In the genomic region with DNA sequence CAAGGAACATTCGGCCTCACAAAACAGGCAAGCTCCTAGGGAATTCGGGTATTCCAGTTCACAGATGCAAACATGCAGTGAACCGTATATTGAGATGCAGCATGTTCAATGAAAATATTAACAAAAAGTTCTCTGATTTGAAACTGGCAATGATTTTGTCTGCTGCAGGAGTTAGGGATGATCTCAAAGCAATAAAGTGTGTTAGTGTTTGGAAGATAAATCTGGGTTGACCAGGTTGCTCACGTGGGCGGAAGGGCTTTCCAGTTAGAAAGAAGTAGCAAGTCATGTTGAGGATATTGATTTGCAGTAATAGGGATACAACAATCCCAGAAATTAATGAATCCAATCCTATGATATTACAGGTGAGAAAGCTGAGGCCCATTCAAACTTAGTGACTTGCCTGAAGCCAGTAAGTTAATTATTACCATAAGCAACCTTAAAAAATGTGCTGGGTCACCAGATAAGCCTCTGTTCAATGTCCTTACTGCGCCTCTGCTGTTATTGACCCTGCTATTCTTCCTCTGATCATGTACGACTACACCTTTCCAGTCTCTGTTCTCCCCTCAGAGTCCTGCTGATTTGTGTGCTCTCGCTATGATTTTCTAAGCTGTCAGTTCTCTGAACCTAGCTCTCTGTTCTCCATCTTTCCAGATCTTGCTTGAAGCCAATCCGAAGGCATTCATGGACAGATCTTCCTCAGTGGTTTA, we compare ENCODE assay signal across 22 cellular contexts.
DNase-seq lines count a peak whose midpoint lies in the region; ATAC-seq and TF ChIP-seq lines count a peak whose summit lies in the region.
"Had no signal": no experiment of that assay in that cellular context is flagged by ENCODE, and none has a peak within 500 bp of the region (broad histone marks: within the 10 kb centered on the region; RNA-seq: fewer than 3 reads in every experiment).

No MANE protein-coding gene starts in this region.

- H3K36me3 Mint-ChIP-seq in progenitor cell of endocrine pancreas (ENCODE audit: insufficient read depth) = no peaks in the 10 kb centered on the region
- H3K36me3 Mint-ChIP-seq in endodermal cell (ENCODE audit: low read depth) = no peaks in the 10 kb centered on the region
- H3K36me3 Mint-ChIP-seq: CD4-positive, CD25-positive, alpha-beta regulatory T cell had no signal

- no peaks in the 10 kb centered on the region for H3K36me3 ChIP-seq in OCI-LY3 (replicated peaks; ENCODE audit: low read depth, low read length)
- H3K36me3 ChIP-seq in endodermal cell (ENCODE audit: control insufficient read depth, insufficient read depth, low read length) = no peaks in the 10 kb centered on the region
- H3K36me3 ChIP-seq: BE2C had no signal

- 90 to 92% methylated on average over 8 of the region's 9 CpGs for WGBS in endodermal cell (ENCODE audit: insufficient coverage in 1 of 2, insufficient read length in 1 of 2), 2 experiments

- H3K9ac ChIP-seq in OCI-LY3 (ENCODE audit: low read length) (no peak overlapping the region), endodermal cell (ENCODE audit: extremely low read depth, low read length, poor library complexity, severe bottlenecking) (no peak overlapping the region)
- H3K9ac ChIP-seq: GM23248 had no signal

- H3K4me1 Mint-ChIP-seq in progenitor cell of endocrine pancreas (ENCODE audit: low read depth) (peaks cover 22% of the 10 kb centered on the region), endodermal cell (peaks cover 3% of the 10 kb centered on the region)
- H3K4me1 Mint-ChIP-seq: CD4-positive, CD25-positive, alpha-beta regulatory T cell had no signal

- no peaks in the 10 kb centered on the region for H3K27me3 ChIP-seq in OCI-LY3 (ENCODE audit: low read depth, low read length)
- H3K27me3 ChIP-seq in endodermal cell (ENCODE audit: control insufficient read depth, insufficient read depth, low read length, poor library complexity, severe bottlenecking) = no peaks in the 10 kb centered on the region
- H3K27me3 ChIP-seq: BE2C had no signal

- H3K27me3 Mint-ChIP-seq in progenitor cell of endocrine pancreas = no peaks in the 10 kb centered on the region
- H3K27me3 Mint-ChIP-seq in endodermal cell (ENCODE audit: insufficient read depth) = no peaks in the 10 kb centered on the region
- H3K27me3 Mint-ChIP-seq: CD4-positive, CD25-positive, alpha-beta regulatory T cell had no signal

- H3K27ac ChIP-seq in OCI-LY3 (ENCODE audit: low read length) (no peak overlapping the region), endodermal cell (ENCODE audit: low read depth, low read length) (no peak overlapping the region)
- H3K27ac ChIP-seq: GM23248 had no signal

- peak; percentile 96 for ATAC-seq in left lobe of liver
- ATAC-seq in HG03521 (IDR thresholded peaks at IDR 0.05; ENCODE audit: unreplicated experiment) = no peak
- ATAC-seq: K562, PC-3 had no signal

- no peaks in the 10 kb centered on the region for H3K9me3 Mint-ChIP-seq in progenitor cell of endocrine pancreas (ENCODE audit: low read depth)
- no peaks in the 10 kb centered on the region for H3K9me3 Mint-ChIP-seq in endodermal cell

- DNase-seq in DMS53 (lab: John Stamatoyannopoulos, UW) (peak; percentile 62), left lobe of liver (ENCODE audit: low spot score) (peak; percentile 48), progenitor cell of endocrine pancreas (ENCODE audit: low spot score, unreplicated experiment) (no peak), endodermal cell (no peak), SIG-M5 (lab: John Stamatoyannopoulos, UW) (no peak), dermis blood vessel endothelial cell (no peak)
- DNase-seq: BE2C; CD4-positive, CD25-positive, alpha-beta regulatory T cell; COR-L47; EL; GM23248; HCEC 1CT; NCI-H1092 treated with DMSO at 0.1 percent for 48 hours; NCI-H1694; NCI-H2081 treated with DMSO at 0.1 percent for 48 hours; NCI-H774; PC-3; RPMI8226; SHP77 treated with DMSO at 0.1 percent for 48 hours had no signal

- H3K4me1 ChIP-seq in OCI-LY3 (ENCODE audit: low read length) = no peaks in the 10 kb centered on the region
- no peaks in the 10 kb centered on the region for H3K4me1 ChIP-seq in endodermal cell (ENCODE audit: control insufficient read depth, insufficient read depth, low read length)
- H3K4me1 ChIP-seq: BE2C had no signal

- no peaks in the 10 kb centered on the region for H3K79me2 ChIP-seq in OCI-LY3 (ENCODE audit: low read length)

- peak overlapping the region; percentile 31 for H3K27ac Mint-ChIP-seq in progenitor cell of endocrine pancreas
- no peak overlapping the region for H3K27ac Mint-ChIP-seq in endodermal cell
- H3K27ac Mint-ChIP-seq: CD4-positive, CD25-positive, alpha-beta regulatory T cell had no signal

- H3K9me3 ChIP-seq in OCI-LY3 (ENCODE audit: insufficient read depth, low read length) = no peaks in the 10 kb centered on the region
- no peaks in the 10 kb centered on the region for H3K9me3 ChIP-seq in endodermal cell (ENCODE audit: control insufficient read depth, low read length)
- H3K9me3 ChIP-seq: BE2C had no signal

- peak overlapping the region; percentile 22; the same call in 1 of the 2 replicates for H3K4me2 ChIP-seq in OCI-LY3 (ENCODE audit: low read length)

- peak overlapping the region; percentile 50 for H2AFZ ChIP-seq in OCI-LY3 (ENCODE audit: low read depth, low read length)
- H2AFZ ChIP-seq: GM23248 had no signal

- H3K4me3 ChIP-seq in OCI-LY3 (ENCODE audit: low read length) (no peak overlapping the region), endodermal cell (ENCODE audit: low read length) (no peak overlapping the region)
- H3K4me3 ChIP-seq: GM23248, K562 had no signal

- no peaks in the 10 kb centered on the region for H4K20me1 ChIP-seq in OCI-LY3 (ENCODE audit: insufficient read depth, low read length)

- H3K4me3 Mint-ChIP-seq in progenitor cell of endocrine pancreas (ENCODE audit: low read depth) (no peak overlapping the region), endodermal cell (no peak overlapping the region)

- TF ChIP-seq CTCF in OCI-LY3 (IDR thresholded peaks at IDR 0.05; ENCODE audit: low read depth, low read length) (no peak), progenitor cell of endocrine pancreas (IDR thresholded peaks at IDR 0.05; ENCODE audit: unreplicated experiment) (no peak), endodermal cell (conservative IDR thresholded peaks at IDR 0.05) (no peak)

Comparison
In these comparisons a context has a peak if more than half of its experiments do, and no peak if none do; other contexts are left out.
1. DNase-seq: peak in DMS53 (single experiment) and left lobe of liver (single experiment); none in progenitor cell of endocrine pancreas (single experiment), endodermal cell (single experiment), SIG-M5 (single experiment) and dermis blood vessel endothelial cell (single experiment).